5 cellular contexts compared by ENCODE assay signal in genomic region chr22:25874327-25874726, GRCh38.
"Had no signal": no experiment of that assay in that cellular context is flagged by ENCODE, and none has a peak within 500 bp of the region (broad histone marks: within the 10 kb centered on the region; RNA-seq: fewer than 3 reads in every experiment).

No MANE protein-coding gene starts in this region.

- H3K36me3 Mint-ChIP-seq: IgD-negative memory B cell had no signal

- H3K4me3 Mint-ChIP-seq: IgD-negative memory B cell had no signal

- DNase-seq: KBM-7 had no signal

- H3K4me1 Mint-ChIP-seq: IgD-negative memory B cell had no signal

- H3K27ac Mint-ChIP-seq: IgD-negative memory B cell had no signal

- H3K4me3 ChIP-seq: K562 had no signal

- H3K27ac ChIP-seq: HL-60 had no signal

- ATAC-seq: HepG2, K562 had no signal

- H3K9me3 Mint-ChIP-seq: IgD-negative memory B cell had no signal
